ENCODE assay signal across 12 cellular contexts in genomic region chrX:135888976-135889375, GRCh38. TPM values are rescaled to one million over a fixed set of nuclear protein-coding genes. Genes with fewer than 3 reads are reported as not detected.
DNase-seq lines count a peak whose midpoint lies in the region; ATAC-seq and TF ChIP-seq lines count a peak whose summit lies in the region.
"Not testable (repeated sequence)": the region's sequence is repeated elsewhere in the genome, so short reads cannot be mapped to it uniquely, and the experiment has no call there.
"Had no signal": no experiment of that assay in that cellular context is flagged by ENCODE, and none has a peak within 500 bp of the region (broad histone marks: within the 10 kb centered on the region; RNA-seq: fewer than 3 reads in every experiment).

No MANE protein-coding gene starts in this region.

- DNase-seq in DMS 273 (lab: John Stamatoyannopoulos, UW; ENCODE audit: unreplicated experiment) (peak; percentile 54), M059J (ENCODE audit: low read depth) (peak; percentile 16), WERI-Rb-1 (peak; percentile 40)
- not testable (repeated sequence) for DNase-seq in GM13977 (ENCODE audit: low spot score); fibroblast of villous mesenchyme (ENCODE audit: low read depth)
- DNase-seq in NK-92 treated with Interleukin-12 subunit alpha and Interleukin-12 subunit beta, amount 100 ng/mL, for 24 hours (lab: John Stamatoyannopoulos, UW) = peak; percentile 8
- DNase-seq in activated T-cell treated with anti-CD3 and anti-CD28 coated beads, Interleukin-2, amount 50 U/mL, for 72 hours = peak; percentile 44 to 52
- peak; percentile 8 to 41 (median 26) for DNase-seq in stimulated activated CD4-positive, alpha-beta T cell treated with anti-CD3 and anti-CD28 coated beads, TNF-alpha, amount 100 ng/mL, for 48 hours (ENCODE audit: low read depth in 3 of 3)

- not testable (repeated sequence) for H3K36me3 Mint-ChIP-seq in activated T-cell treated with anti-CD3 and anti-CD28 coated beads, Interleukin-2, amount 50 U/mL, for 72 hours (ENCODE audit: insufficient read depth in 2 of 2)

- H3K9me3 Mint-ChIP-seq in activated T-cell treated with anti-CD3 and anti-CD28 coated beads, Interleukin-2, amount 50 U/mL, for 72 hours = not testable (repeated sequence)

- in situ Hi-C loops in GM13977 (cut with MboI; ENCODE audit: low pct_unique_long_range_greater_than_20kb, low sequenced_read_pairs, unreplicated experiment) = not testable (repeated sequence)

- TF ChIP-seq CTCF in GM13977 (IDR thresholded peaks at IDR 0.05; ENCODE audit: extremely low read depth, insufficient read depth, missing control alignments) = peak; percentile 50
- peak; percentile 53 for TF ChIP-seq CTCF in WERI-Rb-1 (IDR thresholded peaks at IDR 0.05; ENCODE audit: low read depth, low read length)
- TF ChIP-seq CTCF in fibroblast of villous mesenchyme (IDR thresholded peaks at IDR 0.05; ENCODE audit: insufficient read depth, low read depth, low read length) = peak; percentile 5

- H3K4me1 Mint-ChIP-seq in activated T-cell treated with anti-CD3 and anti-CD28 coated beads, Interleukin-2, amount 50 U/mL, for 72 hours (ENCODE audit: low read depth) = not testable (repeated sequence)

- H3K9me3 ChIP-seq in WERI-Rb-1 (ENCODE audit: severe bottlenecking) = not testable (repeated sequence)

- peaks cover 25% of the 10 kb centered on the region for H3K27me3 ChIP-seq in WERI-Rb-1 (ENCODE audit: insufficient read depth, low read depth, severe bottlenecking)

- H3K27ac Mint-ChIP-seq in activated T-cell treated with anti-CD3 and anti-CD28 coated beads, Interleukin-2, amount 50 U/mL, for 72 hours = not testable (repeated sequence)

- not testable (repeated sequence) for H3K27ac ChIP-seq in WERI-Rb-1

- H3K36me3 ChIP-seq in WERI-Rb-1 = not testable (repeated sequence)

- H3K27me3 Mint-ChIP-seq in activated T-cell treated with anti-CD3 and anti-CD28 coated beads, Interleukin-2, amount 50 U/mL, for 72 hours (ENCODE audit: low read depth) = not testable (repeated sequence)

- not testable (repeated sequence) for H3K4me3 ChIP-seq in WERI-Rb-1 (ENCODE audit: low read depth, low read length); fibroblast of villous mesenchyme (ENCODE audit: low read depth, low read length)

- not testable (repeated sequence) for ATAC-seq in activated T-cell treated with anti-CD3 and anti-CD28 coated beads, Interleukin-2, amount 50 U/mL, for 72 hours (replicated peaks in 1 of 2)

- H3K4me3 Mint-ChIP-seq in activated T-cell treated with anti-CD3 and anti-CD28 coated beads, Interleukin-2, amount 50 U/mL, for 72 hours = not testable (repeated sequence)

RNA-seq across cellular contexts. Expression of gene CT45A10, which starts 4.3 kb away (rescaled TPM):
- not detected in 2 replicates for total RNA-seq in M059J (2014; rRNA removed; shearing (Covaris generic))
- total RNA-seq in activated T-cell treated with anti-CD3 and anti-CD28 coated beads, Interleukin-2, amount 50 U/mL, for 72 hours = not detected
- total RNA-seq in fibroblast of villous mesenchyme = not detected in 2 replicates
- total RNA-seq: dermis microvascular lymphatic vessel endothelial cell, esophagus squamous epithelium, neural crest cell, upper lobe of right lung had no signal

RNA-seq across cellular contexts. Expression of gene SAGE1, which starts 4.5 kb away (rescaled TPM):
- not detected in 2 replicates for total RNA-seq in M059J (2014; rRNA removed; shearing (Covaris generic))
- total RNA-seq in activated T-cell treated with anti-CD3 and anti-CD28 coated beads, Interleukin-2, amount 50 U/mL, for 72 hours = not detected
- not detected in 2 replicates for total RNA-seq in fibroblast of villous mesenchyme
- total RNA-seq: dermis microvascular lymphatic vessel endothelial cell, esophagus squamous epithelium, neural crest cell, upper lobe of right lung had no signal

RNA-seq across cellular contexts. Expression of gene CT45A9, which starts 17.4 kb away (rescaled TPM):
- total RNA-seq in M059J (2014; rRNA removed; shearing (Covaris generic)) = not detected in 2 replicates
- not detected for total RNA-seq in activated T-cell treated with anti-CD3 and anti-CD28 coated beads, Interleukin-2, amount 50 U/mL, for 72 hours
- not detected in 2 replicates for total RNA-seq in fibroblast of villous mesenchyme
- total RNA-seq: dermis microvascular lymphatic vessel endothelial cell, esophagus squamous epithelium, neural crest cell, upper lobe of right lung had no signal

RNA-seq across cellular contexts. Expression of gene CT45A8, which starts 34.6 kb away (rescaled TPM):
- not detected in 2 replicates for total RNA-seq in M059J (2014; rRNA removed; shearing (Covaris generic))
- total RNA-seq in activated T-cell treated with anti-CD3 and anti-CD28 coated beads, Interleukin-2, amount 50 U/mL, for 72 hours = not detected
- not detected in 2 replicates for total RNA-seq in fibroblast of villous mesenchyme
- total RNA-seq: dermis microvascular lymphatic vessel endothelial cell, esophagus squamous epithelium, neural crest cell, upper lobe of right lung had no signal

RNA-seq across cellular contexts. Expression of gene CT45A7, which starts 51.9 kb away (rescaled TPM):
- total RNA-seq in M059J (2014; rRNA removed; shearing (Covaris generic)) = not detected in 2 replicates
- total RNA-seq in activated T-cell treated with anti-CD3 and anti-CD28 coated beads, Interleukin-2, amount 50 U/mL, for 72 hours = not detected
- not detected in 2 replicates for total RNA-seq in fibroblast of villous mesenchyme
- total RNA-seq: dermis microvascular lymphatic vessel endothelial cell, esophagus squamous epithelium, neural crest cell, upper lobe of right lung had no signal
